10 cellular contexts compared by ENCODE assay signal in the genomic region with DNA sequence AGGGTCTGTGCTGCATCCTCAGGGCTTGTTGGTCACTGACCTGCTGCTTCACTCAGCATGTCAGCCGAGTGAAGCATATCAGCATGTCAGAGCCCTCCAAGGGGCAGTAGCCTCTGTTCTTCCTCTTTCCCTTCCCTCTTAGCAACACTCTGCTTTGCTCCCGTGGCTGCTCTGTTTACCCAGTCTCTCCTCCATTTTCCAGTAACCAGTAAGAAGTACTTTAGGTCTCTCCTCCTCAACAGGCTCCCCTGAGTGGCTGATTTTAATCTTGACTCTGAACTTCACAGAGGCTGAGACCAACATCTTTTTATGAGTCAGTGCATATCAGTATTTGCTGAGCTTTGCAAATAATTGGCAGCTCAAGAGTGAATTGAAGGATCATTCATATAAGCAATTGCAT. TPM values are rescaled to one million over a fixed set of nuclear protein-coding genes. Genes with fewer than 3 reads are reported as not detected.
DNase-seq lines count a peak whose midpoint lies in the region; ATAC-seq, FAIRE-seq and TF ChIP-seq lines count a peak whose summit lies in the region.
"Had no signal": no experiment of that assay in that cellular context is flagged by ENCODE, and none has a peak within 500 bp of the region (broad histone marks: within the 10 kb centered on the region; RNA-seq: fewer than 3 reads in every experiment).

No MANE protein-coding gene starts in this region.

- in situ Hi-C loops in KBM-7 (cut with MboI; ENCODE audit: low pct_unique_long_range_greater_than_20kb, low sequenced_read_pairs), result no loop called here
- in situ Hi-C loops in HepG2 (cut with HindIII; ENCODE audit: extremely low pct_ligation_motif_present, low pct_unique_long_range_greater_than_20kb), result no loop called here

- H3K9ac ChIP-seq in HepG2 (ENCODE audit: insufficient read depth, low read depth, low read length) (no peak overlapping the region), neuronal stem cell (ENCODE audit: low read depth, low read length, poor library complexity) (no peak overlapping the region)

- H3K4me2 ChIP-seq in HepG2 (ENCODE audit: low read depth, low read length) (no peak overlapping the region), neuronal stem cell (ENCODE audit: insufficient read depth, low read length, poor library complexity, severe bottlenecking) (no peak overlapping the region)

- no peak overlapping the region for H2AK5ac ChIP-seq in neuronal stem cell (ENCODE audit: low read depth, low read length)

- intact Hi-C loops in HepG2 (cut with micrococcal nuclease; ENCODE audit: unreplicated experiment) (no loop called here), breast epithelium (cut with DNase I; ENCODE audit: low total_unique reads) (no loop called here)

- no peak for FAIRE-seq in HepG2 (lab: Jason Lieb, UNC)

- H3K4me1 ChIP-seq in HepG2 (ENCODE audit: insufficient read depth, low read length), result no peaks in the 10 kb centered on the region
- H3K4me1 ChIP-seq in neuronal stem cell (ENCODE audit: control insufficient read depth in 2 of 2, insufficient read depth in 1 of 2, low read depth in 1 of 2, low read length in 2 of 2), result no peaks in the 10 kb centered on the region
- no peaks in the 10 kb centered on the region for H3K4me1 ChIP-seq in breast epithelium

- TF ChIP-seq POLR2A in HepG2 (IDR thresholded peaks at IDR 0.05; ENCODE audit: insufficient read depth in 1 of 2, low read depth in 2 of 2, low read length in 2 of 2) (no peak), breast epithelium (IDR thresholded peaks at IDR 0.05) (no peak)

- H2BK15ac ChIP-seq in neuronal stem cell (ENCODE audit: low read length), result no peak overlapping the region

- peaks cover 42% of the 10 kb centered on the region for H3K4me1 Mint-ChIP-seq in T-helper 2 cell treated with Interferon-gamma antibody and Interleukin-4, amounts not matched to agents 5 μg/mL and 100 μg/mL, for 36 hours (ENCODE audit: low read depth)

- H3K27me3 ChIP-seq in HepG2 (ENCODE audit: control insufficient read depth in 1 of 2, insufficient read depth in 2 of 2, low read length in 2 of 2), result no peaks in the 10 kb centered on the region; a peak in 1 of 5 replicates
- H3K27me3 ChIP-seq in neuronal stem cell (ENCODE audit: control insufficient read depth in 3 of 3, insufficient read depth in 3 of 3, low read depth in 1 of 3, low read length in 3 of 3), result no peaks in the 10 kb centered on the region
- H3K27me3 ChIP-seq in breast epithelium, result no peaks in the 10 kb centered on the region

- H3K27me3 Mint-ChIP-seq in T-helper 2 cell treated with Interferon-gamma antibody and Interleukin-4, amounts not matched to agents 5 μg/mL and 100 μg/mL, for 36 hours (ENCODE audit: low read depth), result peaks cover 5% of the 10 kb centered on the region

- H3K27ac ChIP-seq in HepG2 (ENCODE audit: extremely low read length, insufficient read depth, low read length) (no peak overlapping the region), neuronal stem cell (replicated peaks; ENCODE audit: low read length) (no peak overlapping the region), breast epithelium (no peak overlapping the region)

- POLR2A ChIA-PET in HepG2 (lab: Yijun Ruan, JAX), result no interaction called here

- H3K4ac ChIP-seq in neuronal stem cell (ENCODE audit: low read length), result no peak overlapping the region

- no peak overlapping the region for H4K91ac ChIP-seq in neuronal stem cell (ENCODE audit: low read depth, low read length, poor library complexity)

- H3K27ac Mint-ChIP-seq in T-helper 2 cell treated with Interferon-gamma antibody and Interleukin-4, amounts not matched to agents 5 μg/mL and 100 μg/mL, for 36 hours, result peak overlapping the region; percentile 17

- ATAC-seq in HepG2 (no peak), HG02623 (IDR thresholded peaks at IDR 0.05; ENCODE audit: unreplicated experiment) (no peak), GM21423 (IDR thresholded peaks at IDR 0.05; ENCODE audit: unreplicated experiment) (no peak)
- ATAC-seq: activated T-cell treated with anti-CD3 and anti-CD28 coated beads, Interleukin-2, amount 50 U/mL, for 4 hours had no signal

- H3K4me3 Mint-ChIP-seq in T-helper 2 cell treated with Interferon-gamma antibody and Interleukin-4, amounts not matched to agents 5 μg/mL and 100 μg/mL, for 36 hours, result no peak overlapping the region

- CTCF ChIA-PET in HepG2 (lab: Yijun Ruan, JAX; ENCODE audit: low intra/inter-chr PET ratio, low total read pairs), result no interaction called here

- TF ChIP-seq CTCF in HepG2 (CRISPR knock-in tag; IDR thresholded peaks at IDR 0.05) (no peak), breast epithelium (IDR thresholded peaks at IDR 0.05) (no peak)

- H4K8ac ChIP-seq in neuronal stem cell (ENCODE audit: low read depth, low read length), result no peak overlapping the region

- H3K23ac ChIP-seq in neuronal stem cell (ENCODE audit: low read depth, low read length, poor library complexity), result no peak overlapping the region

- no peak overlapping the region for H3K18ac ChIP-seq in neuronal stem cell (ENCODE audit: low read length)

- H4K20me1 ChIP-seq in HepG2 (ENCODE audit: insufficient read depth, low read length), result no peaks in the 10 kb centered on the region

- H3K36me3 Mint-ChIP-seq in T-helper 2 cell treated with Interferon-gamma antibody and Interleukin-4, amounts not matched to agents 5 μg/mL and 100 μg/mL, for 36 hours (ENCODE audit: low read depth), result no peaks in the 10 kb centered on the region

- H3K79me1 ChIP-seq in neuronal stem cell (ENCODE audit: low read depth, low read length), result no peaks in the 10 kb centered on the region

- TF ChIP-seq EP300 in HepG2 (IDR thresholded peaks at IDR 0.05; ENCODE audit: low read depth in 2 of 2, low read length in 2 of 2) (no peak), HepG2 (CRISPR knock-in tag; IDR thresholded peaks at IDR 0.05; ENCODE audit: borderline replicate concordance) (no peak)

- H2BK120ac ChIP-seq in neuronal stem cell (ENCODE audit: low read depth, low read length), result no peak overlapping the region

- DNase-seq in CD1c-positive myeloid dendritic cell (ENCODE audit: extremely low spot score) (peak; percentile 67), KBM-7 (peak; percentile 90), HepG2 (ENCODE audit: low spot score) (no peak), neuronal stem cell (ENCODE audit: low spot score) (no peak), breast epithelium (ENCODE audit: low spot score in 2 of 2) (no peak)
- no peak for DNase-seq in T-helper 2 cell treated with Interferon-gamma antibody and Interleukin-4, amounts not matched to agents 5 μg/mL and 100 μg/mL, for 36 hours (ENCODE audit: low spot score)
- DNase-seq: activated T-cell treated with anti-CD3 and anti-CD28 coated beads, Interleukin-2, amount 50 U/mL, for 4 hours; stimulated activated CD4-positive, alpha-beta T cell treated with anti-CD3 and anti-CD28 coated beads, Interleukin-4, amount 100 ng/mL, for 24 hours had no signal

- H3K79me2 ChIP-seq in HepG2 (ENCODE audit: insufficient read depth, low read length), result no peaks in the 10 kb centered on the region

- no peaks in the 10 kb centered on the region for H3K36me3 ChIP-seq in HepG2 (replicated peaks in 1 of 2; ENCODE audit: control insufficient read depth in 1 of 2, insufficient read depth in 2 of 2, low read length in 2 of 2)
- no peaks in the 10 kb centered on the region for H3K36me3 ChIP-seq in neuronal stem cell (replicated peaks in 1 of 2; ENCODE audit: control insufficient read depth in 2 of 2, insufficient read depth in 2 of 2, low read length in 2 of 2)
- no peaks in the 10 kb centered on the region for H3K36me3 ChIP-seq in breast epithelium

- H3K14ac ChIP-seq in neuronal stem cell (ENCODE audit: low read length), result no peak overlapping the region

- WGBS in HepG2 (ENCODE audit: low lambda C conversion rate), result 0% methylated on average over 2 of the region's 2 CpGs
- no CpG with 5 or more reads among the region's 2 CpGs for WGBS in neuronal stem cell (ENCODE audit: extremely low coverage in 2 of 2, insufficient read length in 2 of 2, insufficient replicate concordance in 1 of 2), 2 donors

- peaks cover 4% of the 10 kb centered on the region for H3K9me3 Mint-ChIP-seq in T-helper 2 cell treated with Interferon-gamma antibody and Interleukin-4, amounts not matched to agents 5 μg/mL and 100 μg/mL, for 36 hours

- H3K9me3 ChIP-seq in HepG2 (ENCODE audit: low read length) (no peaks in the 10 kb centered on the region), neuronal stem cell (replicated peaks in 1 of 2; ENCODE audit: control insufficient read depth in 2 of 2, insufficient read depth in 1 of 2, low read depth in 1 of 2, low read length in 2 of 2) (no peaks in the 10 kb centered on the region), breast epithelium (no peaks in the 10 kb centered on the region)

- no peak for TF ChIP-seq RAD21 in HepG2 (CRISPR knock-in tag; IDR thresholded peaks at IDR 0.05)

- BruUV-seq in HepG2 (replicated peaks; lab: Mats Ljungman, UMichigan), result no TSS peak

- H2BK12ac ChIP-seq in neuronal stem cell (ENCODE audit: low read length), result no peak overlapping the region

- H3K4me3 ChIP-seq in HepG2 (replicated peaks in 1 of 3; ENCODE audit: insufficient read depth in 1 of 3, low read depth in 2 of 3, low read length in 3 of 3) (no peak overlapping the region), neuronal stem cell (ENCODE audit: low read length in 2 of 2) (no peak overlapping the region), breast epithelium (no peak overlapping the region)

- H2BK5ac ChIP-seq in neuronal stem cell (ENCODE audit: low read length), result no peak overlapping the region

- H2AFZ ChIP-seq in HepG2 (ENCODE audit: low read length) (no peak overlapping the region), neuronal stem cell (ENCODE audit: low read length) (no peak overlapping the region)

RNA-seq across cellular contexts. Expression of a gene that starts 18.6 kb away (rescaled TPM):
- not detected in 2 replicates for total RNA-seq in HepG2 (2016; rRNA removed; fragmentation: Illumina TruSeq; extraction: Trizol)
- not detected in 2 replicates for total RNA-seq in HepG2 (2016; cell fraction: cytosol; rRNA removed; fragmentation: Illumina TruSeq; extraction: Trizol; ENCODE audit: low read depth)
- not detected in 2 replicates for total RNA-seq in HepG2 (2016; cell fraction: insoluble cytoplasmic fraction; rRNA removed; fragmentation: Illumina TruSeq; extraction: Trizol)
- not detected in 2 replicates for total RNA-seq in HepG2 (2016; cell fraction: membrane; rRNA removed; fragmentation: Illumina TruSeq; extraction: Trizol)
- total RNA-seq in HepG2 (2016; cell fraction: nucleus; rRNA removed; fragmentation: Illumina TruSeq; extraction: Trizol), result not detected in 2 replicates
- 0.01 TPM in 1 of 2 replicates, not detected in the other for polyA plus RNA-seq in HepG2 (2011; rRNA removed)
- polyA plus RNA-seq in HepG2 (2011; cell fraction: cytosol; rRNA removed), result not detected in 2 replicates
- not detected in 2 replicates for polyA plus RNA-seq in HepG2 (2011; cell fraction: nucleus; rRNA removed)
- polyA plus RNA-seq in HepG2 (2012), result not detected in 2 replicates
- polyA plus RNA-seq in HepG2 (2016; cell fraction: cytosol; fragmentation: Illumina TruSeq; extraction: Trizol; ENCODE audit: low read depth), result not detected in 2 replicates
- polyA plus RNA-seq in HepG2 (2016; cell fraction: insoluble cytoplasmic fraction; fragmentation: Illumina TruSeq; extraction: Trizol; ENCODE audit: low read depth), result not detected in 2 replicates
- not detected in 2 replicates for polyA plus RNA-seq in HepG2 (2016; cell fraction: membrane; fragmentation: Illumina TruSeq; extraction: Trizol; ENCODE audit: low read depth)
- polyA plus RNA-seq in HepG2 (2016; cell fraction: nucleus; fragmentation: Illumina TruSeq; extraction: Trizol; ENCODE audit: insufficient read depth, low read depth), result not detected in 2 replicates
- 0.06 and 2.5 TPM in 2 replicates for polyA minus RNA-seq in HepG2 (2011; rRNA and poly(A)+ RNA removed; ENCODE audit: low replicate concordance)
- not detected in 2 replicates for polyA minus RNA-seq in HepG2 (2011; cell fraction: cytosol; rRNA and poly(A)+ RNA removed)
- not detected in 2 replicates for polyA minus RNA-seq in HepG2 (2011; cell fraction: nucleus; rRNA and poly(A)+ RNA removed)
- polyA plus RNA-seq in neuronal stem cell (2013, experiment 1 of 2), result 0.40 TPM
- 0.40 TPM for polyA plus RNA-seq in neuronal stem cell (2013, experiment 2 of 2)
- 10 to 100 TPM in 2 of 3 donors, 1 to 10 TPM in 1; 9.5 to 41.3 (median 26.4) TPM for total RNA-seq in breast epithelium

Comparison
In these comparisons a context has a peak if more than half of its experiments do, and no peak if none do; other contexts are left out.
1. DNase-seq: peak in CD1c-positive myeloid dendritic cell (single experiment) and KBM-7 (single experiment); none in T-helper 2 cell treated with Interferon-gamma antibody and Interleukin-4, amounts not matched to agents 5 μg/mL and 100 μg/mL, for 36 hours (single experiment), HepG2 (single experiment), neuronal stem cell (single experiment) and breast epithelium (0 of 2).
2. RNA of a gene that starts 18.6 kb away (total RNA-seq): 9.5 to 41.3 TPM in breast epithelium; not detected in HepG2; every median in the first group is over 10 times any median in the second.